Comparison of ENCODE assay signal across 9 cellular contexts in genomic region chr7:123916240-123916724, GRCh38. TPM values are rescaled to one million over a fixed set of nuclear protein-coding genes. Genes with fewer than 3 reads are reported as not detected.
DNase-seq lines count a peak whose midpoint lies in the region; ATAC-seq and TF ChIP-seq lines count a peak whose summit lies in the region.
"Had no signal": no experiment of that assay in that cellular context is flagged by ENCODE, and none has a peak within 500 bp of the region (broad histone marks: within the 10 kb centered on the region; RNA-seq: fewer than 3 reads in every experiment).

No MANE protein-coding gene starts in this region.

- H3K27me3 Mint-ChIP-seq in activated T-cell treated with anti-CD3 and anti-CD28 coated beads, Interleukin-2, amount 50 U/mL, for 4 hours (ENCODE audit: low read depth) = peaks cover 2% of the 10 kb centered on the region

- H3K4me3 Mint-ChIP-seq in activated T-cell treated with anti-CD3 and anti-CD28 coated beads, Interleukin-2, amount 50 U/mL, for 4 hours = no peak overlapping the region

- DNase-seq in G401 (ENCODE audit: low spot score) = peak; percentile 29
- peak; percentile 32 for DNase-seq in KBM-7
- DNase-seq in astrocyte of the cerebellum (ENCODE audit: low read depth) = no peak
- DNase-seq in midbrain (lab: John Stamatoyannopoulos, UW) = peak; percentile 1
- no peak for DNase-seq in activated T-cell treated with anti-CD3 and anti-CD28 coated beads, Interleukin-2, amount 50 U/mL, for 4 hours
- no peak for DNase-seq in NCI-H2196 (lab: John Stamatoyannopoulos, UW; ENCODE audit: unreplicated experiment)

- no peaks in the 10 kb centered on the region for H3K4me1 Mint-ChIP-seq in activated T-cell treated with anti-CD3 and anti-CD28 coated beads, Interleukin-2, amount 50 U/mL, for 4 hours (ENCODE audit: low read depth)

- TF ChIP-seq CTCF in astrocyte of the cerebellum (IDR thresholded peaks at IDR 0.05; ENCODE audit: low read depth, low read length, missing control alignments) = peak; percentile 38

- no peak for ATAC-seq in activated T-cell treated with anti-CD3 and anti-CD28 coated beads, Interleukin-2, amount 50 U/mL, for 4 hours
- ATAC-seq in HG02763 (IDR thresholded peaks at IDR 0.05; ENCODE audit: unreplicated experiment) (no peak), GM21619 (IDR thresholded peaks at IDR 0.05; ENCODE audit: unreplicated experiment) (no peak)

- H3K4me3 ChIP-seq in astrocyte of the cerebellum (ENCODE audit: low read depth, low read length) = no peak overlapping the region

- in situ Hi-C loops in G401 (cut with HindIII; ENCODE audit: low sequenced_read_pairs) = no loop called here
- in situ Hi-C loops in KBM-7 (cut with MboI; ENCODE audit: low pct_unique_long_range_greater_than_20kb, low sequenced_read_pairs) = no loop called here
- in situ Hi-C loops in astrocyte of the cerebellum (cut with HindIII; ENCODE audit: low sequenced_read_pairs) = no loop called here

- H3K9me3 Mint-ChIP-seq in activated T-cell treated with anti-CD3 and anti-CD28 coated beads, Interleukin-2, amount 50 U/mL, for 4 hours = no peaks in the 10 kb centered on the region

- no peaks in the 10 kb centered on the region for H3K36me3 Mint-ChIP-seq in activated T-cell treated with anti-CD3 and anti-CD28 coated beads, Interleukin-2, amount 50 U/mL, for 4 hours (ENCODE audit: insufficient read depth)

RNA-seq across cellular contexts. Expression of gene SPAM1, which starts 8.8 kb away (rescaled TPM):
- not detected in 2 replicates for total RNA-seq in G401 (2014; rRNA removed; shearing (Covaris generic))
- not detected for total RNA-seq in activated T-cell treated with anti-CD3 and anti-CD28 coated beads, Interleukin-2, amount 50 U/mL, for 4 hours
- total RNA-seq: HT1080 had no signal

Comparison
In these comparisons a context has a peak if more than half of its experiments do, and no peak if none do; other contexts are left out.
1. DNase-seq: peak in G401 (single experiment), KBM-7 (single experiment) and midbrain (single experiment); none in astrocyte of the cerebellum (single experiment), activated T-cell treated with anti-CD3 and anti-CD28 coated beads, Interleukin-2, amount 50 U/mL, for 4 hours (single experiment) and NCI-H2196 (single experiment).